Comparison of ENCODE assay signal across 8 cellular contexts in the genomic region with DNA sequence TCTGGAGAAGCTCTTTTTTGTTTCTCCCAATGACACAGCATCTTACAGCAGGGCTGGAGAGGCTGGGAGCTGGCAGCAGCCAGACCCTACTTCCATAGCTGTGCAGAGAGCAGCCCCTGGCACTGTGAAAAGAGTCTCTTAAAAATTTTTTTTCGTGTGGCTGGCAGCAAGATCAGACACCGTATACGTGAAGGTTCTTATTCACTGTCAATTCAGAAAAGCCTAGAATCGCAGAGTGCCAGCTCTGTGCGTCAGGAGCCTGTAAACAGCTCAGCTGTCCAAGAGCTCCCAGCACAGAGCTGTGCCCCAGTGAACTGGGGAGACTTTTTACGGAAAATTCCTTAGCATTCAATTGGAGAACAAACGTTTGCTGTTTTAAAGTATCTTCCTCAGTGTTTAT. TPM values are rescaled to one million over a fixed set of nuclear protein-coding genes. Genes with fewer than 3 reads are reported as not detected.
DNase-seq lines count a peak whose midpoint lies in the region; ATAC-seq and TF ChIP-seq lines count a peak whose summit lies in the region.

No MANE protein-coding gene starts in this region.

- WGBS in right lobe of liver (ENCODE audit: insufficient coverage, low coverage, low lambda C conversion rate, missing lambda C conversion rate) = 31% methylated on average over 7 of the region's 7 CpGs

- intact Hi-C loops in right lobe of liver (cut with DNase I) = no loop called here

- ATAC-seq in right lobe of liver (peak; percentile 40 to 65 (median 53)), HG02642 (IDR thresholded peaks at IDR 0.05; ENCODE audit: poor library complexity, unreplicated experiment) (no peak)

- H3K27me3 ChIP-seq in right lobe of liver = no peaks in the 10 kb centered on the region

- no peak for TF ChIP-seq POLR2A in right lobe of liver (IDR thresholded peaks at IDR 0.05)

- no peaks in the 10 kb centered on the region for H3K9me3 ChIP-seq in right lobe of liver

- no peaks in the 10 kb centered on the region for H3K36me3 ChIP-seq in right lobe of liver

- no peak for TF ChIP-seq CTCF in right lobe of liver (IDR thresholded peaks at IDR 0.05)

- H3K27ac ChIP-seq in caudate nucleus (ENCODE audit: low read depth, low read length) (peak overlapping the region; percentile 95), right lobe of liver (peak overlapping the region; percentile 61 to 84 (median 68))

- H3K4me3 ChIP-seq in right lobe of liver = no peak overlapping the region

- peak; percentile 67 for DNase-seq in M059J (ENCODE audit: low read depth)
- peak in 28 of 61 donors; percentile 7 to 73 (median 35) for DNase-seq in caudate nucleus (lab: John Stamatoyannopoulos, UW)
- DNase-seq in right lobe of liver = peak in 2 of 3 donors; percentile 37 to 68
- DNase-seq in superior temporal gyrus (ENCODE audit: extremely low spot score) = peak; percentile 38
- DNase-seq in DMS153 treated with DMSO at 0.1 percent for 48 hours (lab: John Stamatoyannopoulos, UW; ENCODE audit: unreplicated experiment) = no peak
- DNase-seq in NCI-H510A (lab: John Stamatoyannopoulos, UW) = no peak
- DNase-seq in germinal center (ENCODE audit: low spot score) = no peak

- H3K4me1 ChIP-seq in right lobe of liver = peaks cover 0 to 64% (median 17%) of the 10 kb centered on the region in 4 donors

RNA-seq across cellular contexts. Expression of gene BAG3, which starts 6.5 kb away (rescaled TPM):
- 15.1 and 28.6 TPM in 2 replicates for total RNA-seq in M059J (2014; rRNA removed; shearing (Covaris generic))
- 10 to 100 TPM; 12.5 to 26.0 (median 18.2) TPM for total RNA-seq in right lobe of liver

Comparison
In these comparisons a context has a peak if more than half of its experiments do, and no peak if none do; other contexts are left out.
1. DNase-seq: peak in M059J (single experiment), right lobe of liver (2 of 3) and superior temporal gyrus (single experiment); none in DMS153 treated with DMSO at 0.1 percent for 48 hours (single experiment), NCI-H510A (single experiment) and germinal center (single experiment).